ENCODE assay signal across 1 cellular context in genomic region chr1:201720522-201720844, GRCh38.
TF ChIP-seq lines count a peak whose summit lies in the region.

No MANE protein-coding gene starts in this region.

TF ChIP-seq in SK-N-SH, 30 proteins besides CTCF, POLR2A, EP300 and RAD21 (continued from another document):
- TF ChIP-seq RCOR1 (IDR thresholded peaks at IDR 0.05; ENCODE audit: low read length) (no peak), RFX5 (IDR thresholded peaks at IDR 0.05; ENCODE audit: low read length) (no peak), NRF1 (IDR thresholded peaks at IDR 0.05; ENCODE audit: low read depth, low read length) (no peak), GATA2 (CRISPR knock-in tag; IDR thresholded peaks at IDR 0.05) (no peak), TAF1 (IDR thresholded peaks at IDR 0.05; ENCODE audit: borderline replicate concordance, low read depth, low read length) (no peak), TCF12 (IDR thresholded peaks at IDR 0.05) (no peak), FOSL2 (IDR thresholded peaks at IDR 0.05; ENCODE audit: borderline replicate concordance, low read depth) (no peak), PBX3 (IDR thresholded peaks at IDR 0.05) (no peak)
- TF ChIP-seq, protein P1, sequence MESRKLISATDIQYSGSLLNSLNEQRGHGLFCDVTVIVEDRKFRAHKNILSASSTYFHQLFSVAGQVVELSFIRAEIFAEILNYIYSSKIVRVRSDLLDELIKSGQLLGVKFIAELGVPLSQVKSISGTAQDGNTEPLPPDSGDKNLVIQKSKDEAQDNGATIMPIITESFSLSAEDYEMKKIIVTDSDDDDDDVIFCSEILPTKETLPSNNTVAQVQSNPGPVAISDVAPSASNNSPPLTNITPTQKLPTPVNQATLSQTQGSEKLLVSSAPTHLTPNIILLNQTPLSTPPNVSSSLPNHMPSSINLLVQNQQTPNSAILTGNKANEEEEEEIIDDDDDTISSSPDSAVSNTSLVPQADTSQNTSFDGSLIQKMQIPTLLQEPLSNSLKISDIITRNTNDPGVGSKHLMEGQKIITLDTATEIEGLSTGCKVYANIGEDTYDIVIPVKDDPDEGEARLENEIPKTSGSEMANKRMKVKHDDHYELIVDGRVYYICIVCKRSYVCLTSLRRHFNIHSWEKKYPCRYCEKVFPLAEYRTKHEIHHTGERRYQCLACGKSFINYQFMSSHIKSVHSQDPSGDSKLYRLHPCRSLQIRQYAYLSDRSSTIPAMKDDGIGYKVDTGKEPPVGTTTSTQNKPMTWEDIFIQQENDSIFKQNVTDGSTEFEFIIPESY (IDR thresholded peaks at IDR 0.05; ENCODE audit: borderline replicate concordance, low read depth) = no peak
TF ChIP-seq in SK-N-SH: peak in this region for 0.
